ENCODE assay signal across 8 cellular contexts in genomic region chr15:100438570-100438969, GRCh38.
DNase-seq lines count a peak whose midpoint lies in the region; ATAC-seq, FAIRE-seq and TF ChIP-seq lines count a peak whose summit lies in the region.

No MANE protein-coding gene starts in this region.

- no peak overlapping the region for H3K9ac ChIP-seq in kidney (ENCODE audit: low read length in 2 of 2)

- ATAC-seq in GM21723 (IDR thresholded peaks at IDR 0.05; ENCODE audit: unreplicated experiment) (peak; percentile 85), body of pancreas (no peak), GM21515 (IDR thresholded peaks at IDR 0.05; ENCODE audit: unreplicated experiment) (no peak)

- WGBS in body of pancreas, 2 donors, result 29 to 34% methylated on average over 2 of the region's 2 CpGs

- no peak overlapping the region for H3K4me3 ChIP-seq in CD4-positive, alpha-beta memory T cell (ENCODE audit: low read length in 2 of 2)
- H3K4me3 ChIP-seq in body of pancreas (no peak overlapping the region), neutrophil (ENCODE audit: low read depth in 1 of 2, low read length in 1 of 2) (no peak overlapping the region), kidney (ENCODE audit: low read length in 2 of 2) (no peak overlapping the region)

- no peak overlapping the region for H3K4me3 Mint-ChIP-seq in CD4-positive, alpha-beta memory T cell

- H3K4me1 Mint-ChIP-seq in CD4-positive, alpha-beta memory T cell, result peaks cover 3 to 4% (median 3%) of the 10 kb centered on the region in 4 donors

- no peaks in the 10 kb centered on the region for H3K36me3 Mint-ChIP-seq in CD4-positive, alpha-beta memory T cell

- no peak overlapping the region for H3K27ac ChIP-seq in CD4-positive, alpha-beta memory T cell (ENCODE audit: low read depth, low read length)
- no peak overlapping the region for H3K27ac ChIP-seq in body of pancreas
- peak overlapping the region; percentile 18 for H3K27ac ChIP-seq in neutrophil
- H3K27ac ChIP-seq in kidney (ENCODE audit: low read depth in 2 of 2, low read length in 2 of 2), result no peak overlapping the region

- no peaks in the 10 kb centered on the region for H3K4me1 ChIP-seq in CD4-positive, alpha-beta memory T cell (ENCODE audit: insufficient read depth, low read length)
- no peaks in the 10 kb centered on the region for H3K4me1 ChIP-seq in body of pancreas
- peaks cover 0 to 4% of the 10 kb centered on the region in 2 experiments for H3K4me1 ChIP-seq in neutrophil (ENCODE audit: control insufficient read depth in 1 of 2, insufficient read depth in 1 of 2, low read depth in 1 of 2, low read length in 1 of 2)
- no peaks in the 10 kb centered on the region for H3K4me1 ChIP-seq in kidney (ENCODE audit: control insufficient read depth in 1 of 2, insufficient read depth in 1 of 2, low read depth in 1 of 2, low read length in 2 of 2)

- FAIRE-seq in kidney (lab: Jason Lieb, UNC), result no peak

- no peaks in the 10 kb centered on the region for H3K36me3 ChIP-seq in CD4-positive, alpha-beta memory T cell (ENCODE audit: insufficient read depth, low read length)
- H3K36me3 ChIP-seq in body of pancreas (replicated peaks in 1 of 2; ENCODE audit: insufficient read depth in 1 of 2, low read depth in 2 of 2) (no peaks in the 10 kb centered on the region), neutrophil (no peaks in the 10 kb centered on the region), kidney (ENCODE audit: control insufficient read depth in 1 of 2, insufficient read depth in 2 of 2, low read length in 2 of 2) (no peaks in the 10 kb centered on the region)

- no peaks in the 10 kb centered on the region for H3K27me3 ChIP-seq in CD4-positive, alpha-beta memory T cell (ENCODE audit: insufficient read depth, low read length)
- H3K27me3 ChIP-seq in body of pancreas (no peaks in the 10 kb centered on the region), neutrophil (no peaks in the 10 kb centered on the region)

- TF ChIP-seq POLR2A in body of pancreas (IDR thresholded peaks at IDR 0.05), result no peak

- POLR2A ChIA-PET in CD4-positive, alpha-beta memory T cell (lab: Charles Lee; ENCODE audit: partially characterized antibody), result no interaction called here
- POLR2A ChIA-PET in HEK293T (lab: Yijun Ruan, JAX), result interaction anchor here (0.7 kb wide), 1 partner anchor 89 kb away, joined by 3 read pairs; no protein-coding TSS in a partner anchor

- intact Hi-C loops in CD4-positive, alpha-beta memory T cell (cut with micrococcal nuclease), result no loop called here
- intact Hi-C loops in body of pancreas (cut with DNase I) (no loop called here), kidney (cut with DNase I) (no loop called here)

- H3K9me3 Mint-ChIP-seq in CD4-positive, alpha-beta memory T cell, result no peaks in the 10 kb centered on the region

- no peak for TF ChIP-seq CTCF in body of pancreas (IDR thresholded peaks at IDR 0.05)
- no peak for TF ChIP-seq CTCF in neutrophil (IDR thresholded peaks at IDR 0.05)
- TF ChIP-seq CTCF in kidney (IDR thresholded peaks at IDR 0.05; ENCODE audit: borderline replicate concordance, extremely low read depth, insufficient read depth), result no peak

- CTCF ChIA-PET in CD4-positive, alpha-beta memory T cell (lab: Charles Lee; ENCODE audit: partially characterized antibody), result no interaction called here
- CTCF ChIA-PET in HEK293T (lab: Yijun Ruan, JAX), result no interaction called here

- no peaks in the 10 kb centered on the region for H3K27me3 Mint-ChIP-seq in CD4-positive, alpha-beta memory T cell

- peak overlapping the region in 2 of 7 donors; percentile 11 to 48 for H3K27ac Mint-ChIP-seq in CD4-positive, alpha-beta memory T cell

- no peaks in the 10 kb centered on the region for H3K9me3 ChIP-seq in CD4-positive, alpha-beta memory T cell (ENCODE audit: control insufficient read depth in 1 of 2, low read length in 2 of 2)
- H3K9me3 ChIP-seq in body of pancreas, result no peaks in the 10 kb centered on the region
- H3K9me3 ChIP-seq in neutrophil, result no peaks in the 10 kb centered on the region
- H3K9me3 ChIP-seq in kidney (ENCODE audit: control insufficient read depth in 1 of 2, low read length in 2 of 2), result no peaks in the 10 kb centered on the region

- peak in 3 of 5 donors; percentile 3 to 4 (median 4) for DNase-seq in CD4-positive, alpha-beta memory T cell
- DNase-seq in NCI-H2171 treated with DMSO at 0.1 percent for 48 hours (lab: John Stamatoyannopoulos, UW) (peak; percentile 82), body of pancreas (peak; percentile 27 to 55 (median 44)), kidney (no peak), HEK293T (ENCODE audit: extremely low spot score) (no peak)

TF ChIP-seq in HEK293T, 16 proteins besides CTCF, POLR2A, EP300 and RAD21:
- TF ChIP-seq L3MBTL2 (conservative IDR thresholded peaks at IDR 0.05) (no peak), ZNF384 (IDR thresholded peaks at IDR 0.05) (no peak), FOXK2 (IDR thresholded peaks at IDR 0.05) (no peak), LEF1 (IDR thresholded peaks at IDR 0.05; ENCODE audit: borderline replicate concordance) (no peak), ARNT (IDR thresholded peaks at IDR 0.05) (no peak), TARDBP (IDR thresholded peaks at IDR 0.05) (no peak)

Comparison
In these comparisons a context has a peak if more than half of its experiments do, and no peak if none do; other contexts are left out.
1. DNase-seq: peak in CD4-positive, alpha-beta memory T cell (3 of 5), NCI-H2171 treated with DMSO at 0.1 percent for 48 hours (single experiment) and body of pancreas (4 of 4); none in kidney (single experiment) and HEK293T (single experiment).